In genomic region chr11:82901165-82901938, GRCh38 we compare ENCODE assay signal across 1 cellular context.
TF ChIP-seq lines count a peak whose summit lies in the region.

DDIAS (plus strand) TSS chr11:82901736; CDS start chr11:82914739, 13,003 bp downstream.

TF ChIP-seq in HepG2, 621 proteins besides CTCF, POLR2A, EP300 and RAD21 (continued from another document and continues in another):
- TF ChIP-seq SNAI1 (CRISPR knock-in tag; IDR thresholded peaks at IDR 0.05; ENCODE audit: borderline replicate concordance) (no peak), MAFG (CRISPR knock-in tag; IDR thresholded peaks at IDR 0.05) (no peak), HNRNPH1 (optimal IDR thresholded peaks at IDR 0.05; ENCODE audit: low read depth, low read length) (no peak), U2AF1 (optimal IDR thresholded peaks at IDR 0.05; ENCODE audit: low read depth, low read length) (no peak), NRL (CRISPR knock-in tag; IDR thresholded peaks at IDR 0.05; ENCODE audit: borderline replicate concordance) (0 out of 2 replicates have a peak, but pooled peaks have one; percentile 7), NAIF1 (CRISPR knock-in tag; IDR thresholded peaks at IDR 0.05; ENCODE audit: borderline replicate concordance) (no peak), FOXO1 (CRISPR knock-in tag; IDR thresholded peaks at IDR 0.05) (no peak), MYPOP (CRISPR knock-in tag; IDR thresholded peaks at IDR 0.05) (peak; percentile 51), FOXO4 (CRISPR knock-in tag; conservative IDR thresholded peaks at IDR 0.05) (no peak), FOXA3 (CRISPR knock-in tag; IDR thresholded peaks at IDR 0.05) (no peak), AHR (CRISPR knock-in tag; IDR thresholded peaks at IDR 0.05) (no peak), CHD4 (IDR thresholded peaks at IDR 0.05; ENCODE audit: borderline replicate concordance, low read length) (no peak), ZNF766 (CRISPR knock-in tag; IDR thresholded peaks at IDR 0.05; ENCODE audit: borderline replicate concordance) (no peak), RARG (CRISPR knock-in tag; IDR thresholded peaks at IDR 0.05; ENCODE audit: low read depth) (no peak), CENPT (CRISPR knock-in tag; IDR thresholded peaks at IDR 0.05; ENCODE audit: low read depth) (no peak), SIN3A (IDR thresholded peaks at IDR 0.05; ENCODE audit: borderline replicate concordance, low read depth, low read length) (peak; percentile 99), ZNF674 (CRISPR knock-in tag; IDR thresholded peaks at IDR 0.05; ENCODE audit: low read depth) (no peak), MLX (CRISPR knock-in tag; IDR thresholded peaks at IDR 0.05) (no peak), NCOA5 (CRISPR knock-in tag; IDR thresholded peaks at IDR 0.05) (no peak), AKAP8 (CRISPR knock-in tag; IDR thresholded peaks at IDR 0.05) (no peak), SMAD1 (CRISPR knock-in tag; IDR thresholded peaks at IDR 0.05; ENCODE audit: borderline replicate concordance, low read depth) (no peak), KDM6A (CRISPR knock-in tag; IDR thresholded peaks at IDR 0.05; ENCODE audit: low read depth) (no peak), ZNF879 (CRISPR knock-in tag; IDR thresholded peaks at IDR 0.05) (no peak), BATF2 (CRISPR knock-in tag; IDR thresholded peaks at IDR 0.05) (0 out of 2 replicates have a peak, but pooled peaks have one; percentile 34), ZNF740 (CRISPR knock-in tag; IDR thresholded peaks at IDR 0.05) (no peak), GLMP (CRISPR knock-in tag; IDR thresholded peaks at IDR 0.05; ENCODE audit: borderline replicate concordance) (no peak), ZFP82 (CRISPR knock-in tag; IDR thresholded peaks at IDR 0.05; ENCODE audit: borderline replicate concordance) (0 out of 2 replicates have a peak, but pooled peaks have one; percentile 53), REL (CRISPR knock-in tag; conservative IDR thresholded peaks at IDR 0.05) (no peak), HES4 (CRISPR knock-in tag; IDR thresholded peaks at IDR 0.05; ENCODE audit: borderline replicate concordance) (0 out of 2 replicates have a peak, but pooled peaks have one; percentile 18), ZNF12 (CRISPR knock-in tag; IDR thresholded peaks at IDR 0.05) (no peak), HNRNPK (IDR thresholded peaks at IDR 0.05; ENCODE audit: low read depth, low read length, poor library complexity, severe bottlenecking) (no peak), GTF3A (CRISPR knock-in tag; conservative IDR thresholded peaks at IDR 0.05) (no peak), FOSL2 (CRISPR knock-in tag; IDR thresholded peaks at IDR 0.05) (peak; percentile 51)
- TF ChIP-seq, protein P1, sequence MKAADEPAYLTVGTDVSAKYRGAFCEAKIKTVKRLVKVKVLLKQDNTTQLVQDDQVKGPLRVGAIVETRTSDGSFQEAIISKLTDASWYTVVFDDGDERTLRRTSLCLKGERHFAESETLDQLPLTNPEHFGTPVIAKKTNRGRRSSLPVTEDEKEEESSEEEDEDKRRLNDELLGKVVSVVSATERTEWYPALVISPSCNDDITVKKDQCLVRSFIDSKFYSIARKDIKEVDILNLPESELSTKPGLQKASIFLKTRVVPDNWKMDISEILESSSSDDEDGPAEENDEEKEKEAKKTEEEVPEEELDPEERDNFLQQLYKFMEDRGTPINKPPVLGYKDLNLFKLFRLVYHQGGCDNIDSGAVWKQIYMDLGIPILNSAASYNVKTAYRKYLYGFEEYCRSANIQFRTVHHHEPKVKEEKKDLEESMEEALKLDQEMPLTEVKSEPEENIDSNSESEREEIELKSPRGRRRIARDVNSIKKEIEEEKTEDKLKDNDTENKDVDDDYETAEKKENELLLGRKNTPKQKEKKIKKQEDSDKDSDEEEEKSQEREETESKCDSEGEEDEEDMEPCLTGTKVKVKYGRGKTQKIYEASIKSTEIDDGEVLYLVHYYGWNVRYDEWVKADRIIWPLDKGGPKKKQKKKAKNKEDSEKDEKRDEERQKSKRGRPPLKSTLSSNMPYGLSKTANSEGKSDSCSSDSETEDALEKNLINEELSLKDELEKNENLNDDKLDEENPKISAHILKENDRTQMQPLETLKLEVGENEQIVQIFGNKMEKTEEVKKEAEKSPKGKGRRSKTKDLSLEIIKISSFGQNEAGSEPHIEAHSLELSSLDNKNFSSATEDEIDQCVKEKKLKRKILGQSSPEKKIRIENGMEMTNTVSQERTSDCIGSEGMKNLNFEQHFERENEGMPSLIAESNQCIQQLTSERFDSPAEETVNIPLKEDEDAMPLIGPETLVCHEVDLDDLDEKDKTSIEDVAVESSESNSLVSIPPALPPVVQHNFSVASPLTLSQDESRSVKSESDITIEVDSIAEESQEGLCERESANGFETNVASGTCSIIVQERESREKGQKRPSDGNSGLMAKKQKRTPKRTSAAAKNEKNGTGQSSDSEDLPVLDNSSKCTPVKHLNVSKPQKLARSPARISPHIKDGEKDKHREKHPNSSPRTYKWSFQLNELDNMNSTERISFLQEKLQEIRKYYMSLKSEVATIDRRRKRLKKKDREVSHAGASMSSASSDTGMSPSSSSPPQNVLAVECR (CRISPR knock-in tag; IDR thresholded peaks at IDR 0.05; ENCODE audit: borderline replicate concordance) = peak; percentile 98
- TF ChIP-seq, protein P2, sequence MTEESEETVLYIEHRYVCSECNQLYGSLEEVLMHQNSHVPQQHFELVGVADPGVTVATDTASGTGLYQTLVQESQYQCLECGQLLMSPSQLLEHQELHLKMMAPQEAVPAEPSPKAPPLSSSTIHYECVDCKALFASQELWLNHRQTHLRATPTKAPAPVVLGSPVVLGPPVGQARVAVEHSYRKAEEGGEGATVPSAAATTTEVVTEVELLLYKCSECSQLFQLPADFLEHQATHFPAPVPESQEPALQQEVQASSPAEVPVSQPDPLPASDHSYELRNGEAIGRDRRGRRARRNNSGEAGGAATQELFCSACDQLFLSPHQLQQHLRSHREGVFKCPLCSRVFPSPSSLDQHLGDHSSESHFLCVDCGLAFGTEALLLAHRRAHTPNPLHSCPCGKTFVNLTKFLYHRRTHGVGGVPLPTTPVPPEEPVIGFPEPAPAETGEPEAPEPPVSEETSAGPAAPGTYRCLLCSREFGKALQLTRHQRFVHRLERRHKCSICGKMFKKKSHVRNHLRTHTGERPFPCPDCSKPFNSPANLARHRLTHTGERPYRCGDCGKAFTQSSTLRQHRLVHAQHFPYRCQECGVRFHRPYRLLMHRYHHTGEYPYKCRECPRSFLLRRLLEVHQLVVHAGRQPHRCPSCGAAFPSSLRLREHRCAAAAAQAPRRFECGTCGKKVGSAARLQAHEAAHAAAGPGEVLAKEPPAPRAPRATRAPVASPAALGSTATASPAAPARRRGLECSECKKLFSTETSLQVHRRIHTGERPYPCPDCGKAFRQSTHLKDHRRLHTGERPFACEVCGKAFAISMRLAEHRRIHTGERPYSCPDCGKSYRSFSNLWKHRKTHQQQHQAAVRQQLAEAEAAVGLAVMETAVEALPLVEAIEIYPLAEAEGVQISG (CRISPR knock-in tag; IDR thresholded peaks at IDR 0.05) = peak; percentile 71
- TF ChIP-seq, protein P3, sequence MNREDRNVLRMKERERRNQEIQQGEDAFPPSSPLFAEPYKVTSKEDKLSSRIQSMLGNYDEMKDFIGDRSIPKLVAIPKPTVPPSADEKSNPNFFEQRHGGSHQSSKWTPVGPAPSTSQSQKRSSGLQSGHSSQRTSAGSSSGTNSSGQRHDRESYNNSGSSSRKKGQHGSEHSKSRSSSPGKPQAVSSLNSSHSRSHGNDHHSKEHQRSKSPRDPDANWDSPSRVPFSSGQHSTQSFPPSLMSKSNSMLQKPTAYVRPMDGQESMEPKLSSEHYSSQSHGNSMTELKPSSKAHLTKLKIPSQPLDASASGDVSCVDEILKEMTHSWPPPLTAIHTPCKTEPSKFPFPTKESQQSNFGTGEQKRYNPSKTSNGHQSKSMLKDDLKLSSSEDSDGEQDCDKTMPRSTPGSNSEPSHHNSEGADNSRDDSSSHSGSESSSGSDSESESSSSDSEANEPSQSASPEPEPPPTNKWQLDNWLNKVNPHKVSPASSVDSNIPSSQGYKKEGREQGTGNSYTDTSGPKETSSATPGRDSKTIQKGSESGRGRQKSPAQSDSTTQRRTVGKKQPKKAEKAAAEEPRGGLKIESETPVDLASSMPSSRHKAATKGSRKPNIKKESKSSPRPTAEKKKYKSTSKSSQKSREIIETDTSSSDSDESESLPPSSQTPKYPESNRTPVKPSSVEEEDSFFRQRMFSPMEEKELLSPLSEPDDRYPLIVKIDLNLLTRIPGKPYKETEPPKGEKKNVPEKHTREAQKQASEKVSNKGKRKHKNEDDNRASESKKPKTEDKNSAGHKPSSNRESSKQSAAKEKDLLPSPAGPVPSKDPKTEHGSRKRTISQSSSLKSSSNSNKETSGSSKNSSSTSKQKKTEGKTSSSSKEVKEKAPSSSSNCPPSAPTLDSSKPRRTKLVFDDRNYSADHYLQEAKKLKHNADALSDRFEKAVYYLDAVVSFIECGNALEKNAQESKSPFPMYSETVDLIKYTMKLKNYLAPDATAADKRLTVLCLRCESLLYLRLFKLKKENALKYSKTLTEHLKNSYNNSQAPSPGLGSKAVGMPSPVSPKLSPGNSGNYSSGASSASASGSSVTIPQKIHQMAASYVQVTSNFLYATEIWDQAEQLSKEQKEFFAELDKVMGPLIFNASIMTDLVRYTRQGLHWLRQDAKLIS (CRISPR knock-in tag; IDR thresholded peaks at IDR 0.05) = no peak
- TF ChIP-seq, protein P4, sequence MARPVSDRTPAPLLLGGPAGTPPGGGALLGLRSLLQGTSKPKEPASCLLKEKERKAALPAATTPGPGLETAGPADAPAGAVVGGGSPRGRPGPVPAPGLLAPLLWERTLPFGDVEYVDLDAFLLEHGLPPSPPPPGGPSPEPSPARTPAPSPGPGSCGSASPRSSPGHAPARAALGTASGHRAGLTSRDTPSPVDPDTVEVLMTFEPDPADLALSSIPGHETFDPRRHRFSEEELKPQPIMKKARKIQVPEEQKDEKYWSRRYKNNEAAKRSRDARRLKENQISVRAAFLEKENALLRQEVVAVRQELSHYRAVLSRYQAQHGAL (CRISPR knock-in tag; IDR thresholded peaks at IDR 0.05; ENCODE audit: not compliant biosample characterization) = no peak
- TF ChIP-seq, protein P5, sequence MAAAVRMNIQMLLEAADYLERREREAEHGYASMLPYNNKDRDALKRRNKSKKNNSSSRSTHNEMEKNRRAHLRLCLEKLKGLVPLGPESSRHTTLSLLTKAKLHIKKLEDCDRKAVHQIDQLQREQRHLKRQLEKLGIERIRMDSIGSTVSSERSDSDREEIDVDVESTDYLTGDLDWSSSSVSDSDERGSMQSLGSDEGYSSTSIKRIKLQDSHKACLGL (CRISPR knock-in tag; IDR thresholded peaks at IDR 0.05) = peak; percentile 93; the same call in 1 of the 2 replicates
